Comparison of ENCODE assay signal across 24 cellular contexts in the genomic region with DNA sequence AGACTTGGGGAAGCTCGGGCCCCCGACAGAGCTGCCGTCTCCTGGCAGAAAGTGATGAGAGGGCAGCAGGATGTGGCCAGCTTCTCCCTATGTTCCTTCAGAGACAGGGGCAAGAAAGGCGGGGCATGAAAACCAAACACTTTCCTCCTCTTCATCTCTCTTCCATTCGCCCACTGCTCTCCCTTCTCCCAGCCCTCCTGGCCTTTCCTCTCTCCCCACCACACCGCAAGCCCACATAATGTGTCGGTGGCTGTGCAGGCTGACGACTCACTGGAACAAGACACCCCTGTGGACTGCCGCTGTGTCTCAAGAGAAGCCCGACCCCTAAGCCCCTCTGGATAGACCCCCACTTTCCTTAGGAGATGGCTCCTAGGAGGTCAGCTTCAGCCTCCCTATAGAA.
"Had no signal": no experiment of that assay in that cellular context is flagged by ENCODE, and none has a peak within 500 bp of the region (broad histone marks: within the 10 kb centered on the region; RNA-seq: fewer than 3 reads in every experiment).

No MANE protein-coding gene starts in this region.

- H3K4me3 ChIP-seq: heart left ventricle, lower lobe of right lung, pancreas, prostate gland, skin epidermis, tibial nerve had no signal

- H3K27me3 Mint-ChIP-seq: activated CD4-positive, alpha-beta memory T cell treated with anti-CD3 and anti-CD28 coated beads for 36 hours; activated CD4-positive, alpha-beta T cell treated with anti-CD3 and anti-CD28 coated beads, Interleukin-2, amount 10 ng/mL, durations not matched to agents 24 days and 14 days; natural killer cell treated with Interleukin-12 subunit alpha and Interleukin-12 subunit beta and Interleukin-15 and Interleukin-18, amount 100 ng/mL, for 72 hours had no signal

- H3K27ac Mint-ChIP-seq: activated CD4-positive, alpha-beta memory T cell treated with anti-CD3 and anti-CD28 coated beads for 36 hours; immature natural killer cell; natural killer cell treated with Interleukin-12 subunit alpha and Interleukin-12 subunit beta and Interleukin-15 and Interleukin-18, amount 100 ng/mL, for 72 hours had no signal

- H3K4me1 ChIP-seq: lower lobe of right lung, pancreas, prostate gland, tibial nerve had no signal

- DNase-seq: activated CD4-positive, alpha-beta memory T cell treated with anti-CD3 and anti-CD28 coated beads for 36 hours; activated CD4-positive, alpha-beta T cell treated with anti-CD3 and anti-CD28 coated beads, Interleukin-2, amount 10 ng/mL, durations not matched to agents 24 days and 14 days; activated CD4-positive, CD25-positive, alpha-beta regulatory T cell treated with anti-CD3 and anti-CD28 coated beads, Interleukin-2, amount 50 U/mL, for 72 hours; activated CD8-positive, alpha-beta memory T cell treated with anti-CD3 and anti-CD28 coated beads, Interleukin-2, amount 50 U/mL, for 4 hours; activated naive CD4-positive, alpha-beta T cell; activated T-cell treated with anti-CD3 and anti-CD28 coated beads, Interleukin-2, amount 50 U/mL, for 1 hour; amniotic stem cell; cortex of kidney; immature natural killer cell; lower lobe of right lung; mesendoderm; pancreas; retina; stimulated activated CD4-positive, alpha-beta T cell treated with anti-CD3 and anti-CD28 coated beads, Interleukin-12 subunit alpha, Interleukin-12 subunit beta, amount 100 ng/mL, for 4 hours; stimulated activated CD4-positive, alpha-beta T cell treated with anti-CD3 and anti-CD28 coated beads, Interleukin-4, amount 100 ng/mL, for 1 hour; T-helper 1 cell; T1000 had no signal

- H3K4me1 Mint-ChIP-seq: immature natural killer cell had no signal

- H3K9me3 Mint-ChIP-seq: activated CD4-positive, alpha-beta memory T cell treated with anti-CD3 and anti-CD28 coated beads for 36 hours; activated CD4-positive, alpha-beta T cell treated with anti-CD3 and anti-CD28 coated beads, Interleukin-2, amount 10 ng/mL, durations not matched to agents 24 days and 14 days; immature natural killer cell; natural killer cell treated with Interleukin-12 subunit alpha and Interleukin-12 subunit beta and Interleukin-15 and Interleukin-18, amount 100 ng/mL, for 72 hours had no signal

- ATAC-seq: esophagus mucosa; heart left ventricle; lower lobe of right lung; natural killer cell treated with Interleukin-12 subunit alpha and Interleukin-12 subunit beta and Interleukin-15 and Interleukin-18, amount 100 ng/mL, for 72 hours; pancreas; sciatic nerve had no signal

- H3K9me3 ChIP-seq: heart left ventricle, lower lobe of right lung, pancreas, prostate gland, tibial nerve had no signal

- H3K4me3 Mint-ChIP-seq: activated CD4-positive, alpha-beta memory T cell treated with anti-CD3 and anti-CD28 coated beads for 36 hours; activated CD4-positive, alpha-beta T cell treated with anti-CD3 and anti-CD28 coated beads, Interleukin-2, amount 10 ng/mL, durations not matched to agents 24 days and 14 days; natural killer cell treated with Interleukin-12 subunit alpha and Interleukin-12 subunit beta and Interleukin-15 and Interleukin-18, amount 100 ng/mL, for 72 hours had no signal

- H3K27ac ChIP-seq: heart left ventricle, lower lobe of right lung, pancreas, prostate gland, skin epidermis, tibial nerve had no signal

- H3K27me3 ChIP-seq: heart left ventricle, pancreas, tibial nerve had no signal
